Comparison of ENCODE assay signal across 28 cellular contexts in genomic region chr3:144424606-144425005, GRCh38.
"Had no signal": no experiment of that assay in that cellular context is flagged by ENCODE, and none has a peak within 500 bp of the region (broad histone marks: within the 10 kb centered on the region; RNA-seq: fewer than 3 reads in every experiment).

No MANE protein-coding gene starts in this region.

- H3K9ac ChIP-seq: neural progenitor cell, parathyroid adenoma had no signal

- H3K36me3 Mint-ChIP-seq: memory B cell; naive thymus-derived CD4-positive, alpha-beta T cell; neural progenitor cell; stimulated activated effector memory CD8-positive, alpha-beta T cell treated with anti-CD3 and anti-CD28 coated beads, Interleukin-12 subunit alpha, Interleukin-12 subunit beta, amount 100 ng/mL, for 72 hours; type B pancreatic cell had no signal

- H3K9me3 ChIP-seq: heart right ventricle, prostate gland, right atrium auricular region, stomach, tibial artery had no signal

- H3K4me3 ChIP-seq: coronary artery, heart right ventricle, lung, neural progenitor cell, prostate gland, right atrium auricular region, smooth muscle cell, stomach, tibial artery had no signal

- ATAC-seq: esophagus mucosa; heart right ventricle; naive thymus-derived CD4-positive, alpha-beta T cell; sciatic nerve; stimulated activated effector memory CD8-positive, alpha-beta T cell treated with anti-CD3 and anti-CD28 coated beads, Interleukin-12 subunit alpha, Interleukin-12 subunit beta, amount 100 ng/mL, for 72 hours had no signal

- H3K27me3 Mint-ChIP-seq: memory B cell; naive thymus-derived CD4-positive, alpha-beta T cell; type B pancreatic cell had no signal

- H3K4me1 Mint-ChIP-seq: memory B cell; naive thymus-derived CD4-positive, alpha-beta T cell; neural progenitor cell; stimulated activated effector memory CD8-positive, alpha-beta T cell treated with anti-CD3 and anti-CD28 coated beads, Interleukin-12 subunit alpha, Interleukin-12 subunit beta, amount 100 ng/mL, for 72 hours had no signal

- H3K27ac ChIP-seq: coronary artery, epithelial cell of prostate, heart right ventricle, neural progenitor cell, parathyroid adenoma, prostate gland, right atrium auricular region, stomach, tibial artery had no signal

- H3K79me2 ChIP-seq: parathyroid adenoma had no signal

- H3K27ac Mint-ChIP-seq: memory B cell; naive thymus-derived CD4-positive, alpha-beta T cell; nephron; neural progenitor cell; stimulated activated effector memory CD8-positive, alpha-beta T cell treated with anti-CD3 and anti-CD28 coated beads, Interleukin-12 subunit alpha, Interleukin-12 subunit beta, amount 100 ng/mL, for 72 hours; type B pancreatic cell had no signal

- H2AFZ ChIP-seq: neural progenitor cell, parathyroid adenoma had no signal

- H3K4me1 ChIP-seq: heart right ventricle, neural progenitor cell, parathyroid adenoma, prostate gland, right atrium auricular region, stomach, tibial artery had no signal

- H3K4me2 ChIP-seq: neural progenitor cell, smooth muscle cell had no signal

- H3K27me3 ChIP-seq: heart right ventricle, neural progenitor cell, right atrium auricular region, stomach, tibial artery had no signal

- H3K4me3 Mint-ChIP-seq: memory B cell; naive thymus-derived CD4-positive, alpha-beta T cell; nephron; neural progenitor cell; stimulated activated effector memory CD8-positive, alpha-beta T cell treated with anti-CD3 and anti-CD28 coated beads, Interleukin-12 subunit alpha, Interleukin-12 subunit beta, amount 100 ng/mL, for 72 hours; type B pancreatic cell had no signal

- H3K36me3 ChIP-seq: heart right ventricle, neural progenitor cell, prostate gland, right atrium auricular region, stomach, tibial artery had no signal

- DNase-seq: dermis blood vessel endothelial cell; foreskin fibroblast; glutamatergic neuron; heart right ventricle; hippocampal formation; kidney glomerular epithelial cell; midbrain; naive thymus-derived CD4-positive, alpha-beta T cell; stimulated activated CD4-positive, alpha-beta T cell treated with anti-CD3 and anti-CD28 coated beads, Interleukin-12 subunit alpha, Interleukin-12 subunit beta, amount 100 ng/mL, for 4 hours; stimulated activated CD4-positive, alpha-beta T cell treated with anti-CD3 and anti-CD28 coated beads, Interleukin-1b, Interleukin-23, amount 100 ng/mL, for 48 hours; stimulated activated CD4-positive, alpha-beta T cell treated with anti-CD3 and anti-CD28 coated beads, Interleukin-4, amount 100 ng/mL, for 24 hours; stimulated activated naive CD4-positive, alpha-beta T cell treated with Interleukin-2 at 50 U/mL for 16 hours; stomach; tibial artery had no signal

- H3K9me3 Mint-ChIP-seq: memory B cell, nephron, neural progenitor cell, type B pancreatic cell had no signal
